In the genomic region with DNA sequence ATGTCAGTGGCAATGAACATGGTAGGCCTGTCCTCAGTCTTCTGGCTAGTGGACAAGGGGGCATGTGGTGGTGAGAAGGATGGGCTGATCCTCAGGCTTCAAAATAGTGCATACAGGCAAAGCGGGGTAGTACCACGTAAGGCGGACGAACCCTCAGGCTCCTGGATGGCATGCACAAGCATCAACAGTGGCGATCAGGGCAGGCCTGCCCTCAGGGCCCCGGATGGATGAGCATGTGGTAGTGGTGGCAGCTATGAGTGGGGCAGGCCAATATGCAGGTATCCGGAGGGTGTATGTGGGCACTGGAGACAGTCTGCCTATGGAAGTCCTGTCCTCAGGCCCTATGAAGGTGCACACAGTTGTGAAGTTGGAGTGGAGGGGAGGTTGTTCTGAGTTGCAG, we compare ENCODE assay signal across 14 cellular contexts.
A peak's percentile ranks its signal among the peaks of the same experiment; 100 is the strongest.
DNase-seq lines count a peak whose midpoint lies in the region; ATAC-seq and TF ChIP-seq lines count a peak whose summit lies in the region.
"Had no signal": no experiment of that assay in that cellular context is flagged by ENCODE, and none has a peak within 500 bp of the region (broad histone marks: within the 10 kb centered on the region; RNA-seq: fewer than 3 reads in every experiment).

No MANE protein-coding gene starts in this region.

- H3K4me1 ChIP-seq in IMR-90 (ENCODE audit: control insufficient read depth, insufficient read depth, low read length) (no peaks in the 10 kb centered on the region), colonic mucosa (no peaks in the 10 kb centered on the region), upper lobe of right lung (no peaks in the 10 kb centered on the region)

- WGBS in IMR-90 (ENCODE audit: extremely low coverage in 2 of 2, insufficient read length in 1 of 2), 2 experiments: 88% methylated on average over 6 of the region's 7 CpGs; no CpG with 5 or more reads in 1 of the 2 experiments

- H4K20me1 ChIP-seq in IMR-90 (ENCODE audit: insufficient read depth, low read length): no peaks in the 10 kb centered on the region

- H3K27ac ChIP-seq in IMR-90 (ENCODE audit: insufficient read depth, low read length) (no peak overlapping the region), colonic mucosa (no peak overlapping the region), upper lobe of right lung (no peak overlapping the region)
- H3K27ac ChIP-seq: HL-60 had no signal

- H3K4me2 ChIP-seq in IMR-90 (ENCODE audit: low read depth, low read length): no peak overlapping the region

- no peak for TF ChIP-seq CTCF in IMR-90 (conservative IDR thresholded peaks at IDR 0.05; ENCODE audit: low read depth, low read length)
- no peak for TF ChIP-seq CTCF in colonic mucosa (IDR thresholded peaks at IDR 0.05)
- TF ChIP-seq CTCF in upper lobe of right lung (IDR thresholded peaks at IDR 0.05): no peak

- POLR2A ChIA-PET in IMR-90 (lab: Charles Lee; ENCODE audit: unreplicated experiment): no interaction called here

- intact Hi-C loops in IMR-90 (cut with micrococcal nuclease): no loop called here
- intact Hi-C loops in colonic mucosa (cut with DNase I): no loop called here
- intact Hi-C loops in posterior vena cava (cut with DNase I): no loop called here
- intact Hi-C loops in upper lobe of right lung (cut with DNase I): no loop called here

- no peak overlapping the region for H4K8ac ChIP-seq in IMR-90 (ENCODE audit: low read depth in 2 of 2, low read length in 2 of 2)

- H3K23ac ChIP-seq in IMR-90 (ENCODE audit: low read depth, low read length): no peak overlapping the region

- peak overlapping the region; percentile 7 for H2AFZ ChIP-seq in IMR-90 (replicated peaks; ENCODE audit: low read length, poor library complexity)

- no peaks in the 10 kb centered on the region for H3K9me1 ChIP-seq in IMR-90 (ENCODE audit: insufficient read depth, low read length)

- H3K9ac ChIP-seq in IMR-90 (ENCODE audit: low read depth, low read length): no peak overlapping the region
- no peak overlapping the region for H3K9ac ChIP-seq in colonic mucosa (ENCODE audit: low read depth in 2 of 2, low read length in 2 of 2)

- no peak for ATAC-seq in IMR-90 (ENCODE audit: low read depth)
- peak; percentile 25 for ATAC-seq in upper lobe of right lung

- dilution Hi-C loops in IMR-90 (cut with HindIII; ENCODE audit: low sequenced_read_pairs, unreplicated experiment): no loop called here

- H3K27me3 ChIP-seq in IMR-90 (ENCODE audit: control insufficient read depth, insufficient read depth, low read length): no peaks in the 10 kb centered on the region
- no peaks in the 10 kb centered on the region for H3K27me3 ChIP-seq in colonic mucosa
- no peaks in the 10 kb centered on the region for H3K27me3 ChIP-seq in upper lobe of right lung

- H3K36me3 ChIP-seq in IMR-90 (ENCODE audit: control insufficient read depth, insufficient read depth, low read length) (no peaks in the 10 kb centered on the region), colonic mucosa (no peaks in the 10 kb centered on the region), upper lobe of right lung (no peaks in the 10 kb centered on the region)

- H3K4ac ChIP-seq in IMR-90 (ENCODE audit: low read depth, low read length): no peak overlapping the region

- no peaks in the 10 kb centered on the region for H3K79me1 ChIP-seq in IMR-90 (ENCODE audit: low read depth in 1 of 2, low read length in 2 of 2)

- TF ChIP-seq RAD21 in IMR-90 (IDR thresholded peaks at IDR 0.05; ENCODE audit: low read length): no peak

- no peak overlapping the region for H2BK20ac ChIP-seq in IMR-90 (ENCODE audit: low read depth, low read length)

- H2BK15ac ChIP-seq in IMR-90 (ENCODE audit: low read depth, low read length): no peak overlapping the region

- no peak overlapping the region for H4K5ac ChIP-seq in IMR-90 (ENCODE audit: low read depth, low read length)

- BruUV-seq in IMR-90 (replicated peaks; lab: Mats Ljungman, UMichigan): no TSS peak

- H2BK120ac ChIP-seq in IMR-90 (ENCODE audit: low read depth, low read length): no peak overlapping the region

- H2AK5ac ChIP-seq in IMR-90 (ENCODE audit: low read depth, low read length): no peak overlapping the region

- TF ChIP-seq POLR2A in IMR-90 (IDR thresholded peaks at IDR 0.05; ENCODE audit: low read depth, low read length): no peak

- no peak overlapping the region for H3K56ac ChIP-seq in IMR-90 (ENCODE audit: extremely low read depth, insufficient read depth, low read length)

- CTCF ChIA-PET in IMR-90 (lab: Yijun Ruan, JAX): no interaction called here

- no peak overlapping the region for H3K18ac ChIP-seq in IMR-90 (ENCODE audit: low read depth, low read length)

- H2AK9ac ChIP-seq in IMR-90 (replicated peaks; ENCODE audit: low read depth, low read length, poor library complexity): no peak overlapping the region

- H3K9me3 ChIP-seq in IMR-90 (ENCODE audit: control insufficient read depth, insufficient read depth, low read length) (no peaks in the 10 kb centered on the region), colonic mucosa (no peaks in the 10 kb centered on the region), upper lobe of right lung (no peaks in the 10 kb centered on the region)

- no peak for DNase-seq in IMR-90
- peak; percentile 15 for DNase-seq in colonic mucosa
- DNase-seq in posterior vena cava (ENCODE audit: low spot score): peak; percentile 43
- DNase-seq in upper lobe of right lung: no peak
- DNase-seq in globus pallidus (ENCODE audit: low spot score): no peak
- no peak for DNase-seq in SW 1271 (lab: John Stamatoyannopoulos, UW)
- no peak for DNase-seq in stimulated activated CD8-positive, alpha-beta memory T cell treated with anti-CD3 and anti-CD28 coated beads, Interleukin-4, amount 100 ng/mL, for 48 hours
- DNase-seq: C1 segment of cervical spinal cord; CD4-positive, alpha-beta T cell; DMS79 treated with DMSO at 0.1 percent for 48 hours; EL; HCEC 1CT; HFFc6 had no signal

- no peak overlapping the region for H3K14ac ChIP-seq in IMR-90 (replicated peaks; ENCODE audit: low read depth, low read length)

- H4K91ac ChIP-seq in IMR-90 (ENCODE audit: insufficient read depth, low read depth, low read length): no peak overlapping the region

- in situ Hi-C loops in IMR-90 (cut with MboI; ENCODE audit: low sequenced_read_pairs): no loop called here

- H2BK5ac ChIP-seq in IMR-90 (ENCODE audit: low read depth, low read length, poor library complexity, severe bottlenecking): no peak overlapping the region

- H3K4me3 ChIP-seq in IMR-90 (ENCODE audit: insufficient read depth, low read depth, low read length) (no peak overlapping the region), colonic mucosa (no peak overlapping the region), upper lobe of right lung (no peak overlapping the region)

TF ChIP-seq in IMR-90, 13 proteins besides CTCF, POLR2A, EP300 and RAD21:
- TF ChIP-seq CHD1 (IDR thresholded peaks at IDR 0.05; ENCODE audit: low read depth, low read length): no peak
- TF ChIP-seq BHLHE40 (IDR thresholded peaks at IDR 0.05; ENCODE audit: low read depth, low read length): no peak
- TF ChIP-seq NFE2L2 (IDR thresholded peaks at IDR 0.05; ENCODE audit: low read depth, low read length): no peak
- TF ChIP-seq RCOR1 (IDR thresholded peaks at IDR 0.05; ENCODE audit: insufficient replicate concordance, low read length): no peak
- TF ChIP-seq FOS (IDR thresholded peaks at IDR 0.05; ENCODE audit: low read depth, low read length): no peak
- no peak for TF ChIP-seq RFX5 (IDR thresholded peaks at IDR 0.05; ENCODE audit: low read depth, low read length)
- TF ChIP-seq SMC3 (IDR thresholded peaks at IDR 0.05; ENCODE audit: low read depth, low read length): no peak

Comparison
In these comparisons a context has a peak if more than half of its experiments do, and no peak if none do; other contexts are left out.
1. DNase-seq: peak in colonic mucosa (single experiment) and posterior vena cava (single experiment); none in IMR-90 (single experiment), upper lobe of right lung (single experiment), globus pallidus (single experiment), SW 1271 (0 of 2) and stimulated activated CD8-positive, alpha-beta memory T cell treated with anti-CD3 and anti-CD28 coated beads, Interleukin-4, amount 100 ng/mL, for 48 hours (single experiment).